In genomic region chr12:10358969-10359368, GRCh38 we compare ENCODE assay signal across 1 cellular context.
TF ChIP-seq lines count a peak whose summit lies in the region.

No MANE protein-coding gene starts in this region.

TF ChIP-seq in WTC11, 78 proteins besides CTCF, POLR2A, EP300 and RAD21 (continued from another document):
- TF ChIP-seq, protein P1, sequence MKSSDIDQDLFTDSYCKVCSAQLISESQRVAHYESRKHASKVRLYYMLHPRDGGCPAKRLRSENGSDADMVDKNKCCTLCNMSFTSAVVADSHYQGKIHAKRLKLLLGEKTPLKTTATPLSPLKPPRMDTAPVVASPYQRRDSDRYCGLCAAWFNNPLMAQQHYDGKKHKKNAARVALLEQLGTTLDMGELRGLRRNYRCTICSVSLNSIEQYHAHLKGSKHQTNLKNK (CRISPR knock-in tag; IDR thresholded peaks at IDR 0.05): no peak
- TF ChIP-seq, protein P2, sequence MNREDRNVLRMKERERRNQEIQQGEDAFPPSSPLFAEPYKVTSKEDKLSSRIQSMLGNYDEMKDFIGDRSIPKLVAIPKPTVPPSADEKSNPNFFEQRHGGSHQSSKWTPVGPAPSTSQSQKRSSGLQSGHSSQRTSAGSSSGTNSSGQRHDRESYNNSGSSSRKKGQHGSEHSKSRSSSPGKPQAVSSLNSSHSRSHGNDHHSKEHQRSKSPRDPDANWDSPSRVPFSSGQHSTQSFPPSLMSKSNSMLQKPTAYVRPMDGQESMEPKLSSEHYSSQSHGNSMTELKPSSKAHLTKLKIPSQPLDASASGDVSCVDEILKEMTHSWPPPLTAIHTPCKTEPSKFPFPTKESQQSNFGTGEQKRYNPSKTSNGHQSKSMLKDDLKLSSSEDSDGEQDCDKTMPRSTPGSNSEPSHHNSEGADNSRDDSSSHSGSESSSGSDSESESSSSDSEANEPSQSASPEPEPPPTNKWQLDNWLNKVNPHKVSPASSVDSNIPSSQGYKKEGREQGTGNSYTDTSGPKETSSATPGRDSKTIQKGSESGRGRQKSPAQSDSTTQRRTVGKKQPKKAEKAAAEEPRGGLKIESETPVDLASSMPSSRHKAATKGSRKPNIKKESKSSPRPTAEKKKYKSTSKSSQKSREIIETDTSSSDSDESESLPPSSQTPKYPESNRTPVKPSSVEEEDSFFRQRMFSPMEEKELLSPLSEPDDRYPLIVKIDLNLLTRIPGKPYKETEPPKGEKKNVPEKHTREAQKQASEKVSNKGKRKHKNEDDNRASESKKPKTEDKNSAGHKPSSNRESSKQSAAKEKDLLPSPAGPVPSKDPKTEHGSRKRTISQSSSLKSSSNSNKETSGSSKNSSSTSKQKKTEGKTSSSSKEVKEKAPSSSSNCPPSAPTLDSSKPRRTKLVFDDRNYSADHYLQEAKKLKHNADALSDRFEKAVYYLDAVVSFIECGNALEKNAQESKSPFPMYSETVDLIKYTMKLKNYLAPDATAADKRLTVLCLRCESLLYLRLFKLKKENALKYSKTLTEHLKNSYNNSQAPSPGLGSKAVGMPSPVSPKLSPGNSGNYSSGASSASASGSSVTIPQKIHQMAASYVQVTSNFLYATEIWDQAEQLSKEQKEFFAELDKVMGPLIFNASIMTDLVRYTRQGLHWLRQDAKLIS (CRISPR knock-in tag; IDR thresholded peaks at IDR 0.05; ENCODE audit: borderline replicate concordance): no peak
- TF ChIP-seq GRHL2 (CRISPR knock-in tag; IDR thresholded peaks at IDR 0.05; ENCODE audit: insufficient replicate concordance, severe bottlenecking): no peak
- TF ChIP-seq NFE2L1 (CRISPR knock-in tag; IDR thresholded peaks at IDR 0.05): no peak
- no peak for TF ChIP-seq ATF6 (CRISPR knock-in tag; IDR thresholded peaks at IDR 0.05)
TF ChIP-seq in WTC11: peak in this region for 0.
